Comparison of ENCODE assay signal across 10 cellular contexts in the genomic region with DNA sequence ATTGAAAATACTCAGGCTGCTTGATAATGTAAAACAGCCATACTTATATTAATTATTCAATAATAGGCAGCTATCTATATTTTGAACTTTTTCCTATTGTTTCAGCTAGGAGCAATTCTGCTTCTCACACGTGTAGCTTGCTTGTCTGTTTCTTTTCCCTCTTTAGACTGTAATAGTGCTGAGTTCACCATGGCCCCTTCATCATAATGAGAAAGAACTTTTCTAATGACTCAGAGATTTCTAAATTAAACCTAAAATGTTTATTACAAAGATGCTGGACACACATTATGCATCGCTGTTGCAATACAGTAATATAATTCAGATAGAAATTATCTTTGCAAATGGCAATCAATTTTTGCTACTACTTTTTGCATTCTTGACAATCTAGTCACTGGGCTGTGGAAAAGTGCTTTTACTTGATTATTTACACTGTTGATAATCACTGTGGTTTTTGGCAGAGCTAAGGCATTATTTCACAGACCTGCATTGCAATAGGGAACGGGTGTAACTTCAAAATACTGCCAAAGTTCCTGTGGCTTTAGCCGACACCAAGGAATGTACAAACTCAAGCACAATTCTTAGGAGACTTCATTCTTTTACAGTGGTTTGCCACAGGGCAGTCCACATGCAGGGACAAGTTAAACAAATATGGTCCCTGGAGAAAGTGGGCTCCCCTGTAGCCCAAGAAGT.
A peak's percentile ranks its signal among the peaks of the same experiment; 100 is the strongest.
DNase-seq lines count a peak whose midpoint lies in the region; FAIRE-seq and TF ChIP-seq lines count a peak whose summit lies in the region.
"Had no signal": no experiment of that assay in that cellular context is flagged by ENCODE, and none has a peak within 500 bp of the region (broad histone marks: within the 10 kb centered on the region; RNA-seq: fewer than 3 reads in every experiment).

No MANE protein-coding gene starts in this region.

- H3K9me3 ChIP-seq in adipocyte (ENCODE audit: control insufficient read depth, low read length) (no peaks in the 10 kb centered on the region), right atrium auricular region (no peaks in the 10 kb centered on the region), smooth muscle cell (replicated peaks; ENCODE audit: low read depth) (no peaks in the 10 kb centered on the region)
- no peaks in the 10 kb centered on the region for H3K9me3 ChIP-seq in effector memory CD4-positive, alpha-beta T cell (ENCODE audit: control insufficient read depth, low read length)

- peak overlapping the region; percentile 38 for H3K4me2 ChIP-seq in smooth muscle cell

- H3K79me2 ChIP-seq in smooth muscle cell (ENCODE audit: low read depth) = no peaks in the 10 kb centered on the region

- TF ChIP-seq CTCF in right atrium auricular region (IDR thresholded peaks at IDR 0.05) (no peak), smooth muscle cell (IDR thresholded peaks at IDR 0.05; ENCODE audit: borderline replicate concordance, insufficient read depth, poor library complexity, severe bottlenecking) (no peak)

- H3K9ac ChIP-seq in adipocyte (ENCODE audit: low read length) = peak overlapping the region; percentile 79
- no peak overlapping the region for H3K9ac ChIP-seq in smooth muscle cell (ENCODE audit: low read depth)

- 7% methylated on average over 4 of the region's 4 CpGs for WGBS in smooth muscle cell (ENCODE audit: low lambda C conversion rate)

- H3F3A ChIP-seq in smooth muscle cell (ENCODE audit: low read depth) = no peaks in the 10 kb centered on the region

- no peaks in the 10 kb centered on the region for H3K36me3 ChIP-seq in adipocyte (ENCODE audit: control insufficient read depth, insufficient read depth, low read length, severe bottlenecking)
- no peaks in the 10 kb centered on the region for H3K36me3 ChIP-seq in right atrium auricular region
- no peaks in the 10 kb centered on the region for H3K36me3 ChIP-seq in smooth muscle cell (ENCODE audit: low read depth)
- no peaks in the 10 kb centered on the region for H3K36me3 ChIP-seq in effector memory CD4-positive, alpha-beta T cell (ENCODE audit: control insufficient read depth, insufficient read depth, low read length)

- no peaks in the 10 kb centered on the region for H3K27me3 ChIP-seq in adipocyte (replicated peaks; ENCODE audit: control insufficient read depth, insufficient read depth, low read length)
- no peaks in the 10 kb centered on the region for H3K27me3 ChIP-seq in right atrium auricular region
- H3K27me3 ChIP-seq in smooth muscle cell (ENCODE audit: low read depth) = no peaks in the 10 kb centered on the region
- no peaks in the 10 kb centered on the region for H3K27me3 ChIP-seq in effector memory CD4-positive, alpha-beta T cell (replicated peaks; ENCODE audit: control insufficient read depth, insufficient read depth, low read length, poor library complexity, severe bottlenecking)

- H3K27ac Mint-ChIP-seq in T-helper 2 cell treated with Interferon-gamma antibody and Interleukin-4, amounts not matched to agents 5 μg/mL and 100 μg/mL, for 36 hours = no peak overlapping the region
- H3K27ac Mint-ChIP-seq: dendritic cell treated with granulocyte-macrophage colony-stimulating factor and Interleukin-4, amounts not matched to agents 40 ng/mL and 50 ng/mL, for 4 days had no signal

- H3K27me3 Mint-ChIP-seq in T-helper 2 cell treated with Interferon-gamma antibody and Interleukin-4, amounts not matched to agents 5 μg/mL and 100 μg/mL, for 36 hours (ENCODE audit: low read depth) = no peaks in the 10 kb centered on the region
- H3K27me3 Mint-ChIP-seq: dendritic cell treated with granulocyte-macrophage colony-stimulating factor and Interleukin-4, amounts not matched to agents 40 ng/mL and 50 ng/mL, for 4 days had no signal

- H3K9me3 Mint-ChIP-seq in T-helper 2 cell treated with Interferon-gamma antibody and Interleukin-4, amounts not matched to agents 5 μg/mL and 100 μg/mL, for 36 hours = no peaks in the 10 kb centered on the region
- H3K9me3 Mint-ChIP-seq: dendritic cell treated with granulocyte-macrophage colony-stimulating factor and Interleukin-4, amounts not matched to agents 40 ng/mL and 50 ng/mL, for 4 days had no signal

- H3K4me3 Mint-ChIP-seq in T-helper 2 cell treated with Interferon-gamma antibody and Interleukin-4, amounts not matched to agents 5 μg/mL and 100 μg/mL, for 36 hours = no peak overlapping the region
- H3K4me3 Mint-ChIP-seq: dendritic cell treated with granulocyte-macrophage colony-stimulating factor and Interleukin-4, amounts not matched to agents 40 ng/mL and 50 ng/mL, for 4 days had no signal

- no peaks in the 10 kb centered on the region for H3K4me1 Mint-ChIP-seq in T-helper 2 cell treated with Interferon-gamma antibody and Interleukin-4, amounts not matched to agents 5 μg/mL and 100 μg/mL, for 36 hours (ENCODE audit: low read depth)

- H3K4me3 ChIP-seq in adipocyte (ENCODE audit: low read length) (no peak overlapping the region), right atrium auricular region (no peak overlapping the region), smooth muscle cell (no peak overlapping the region)
- H3K4me3 ChIP-seq in effector memory CD4-positive, alpha-beta T cell (ENCODE audit: insufficient read depth, low read depth, low read length, poor library complexity, severe bottlenecking) = no peak overlapping the region

- no peaks in the 10 kb centered on the region for H3K36me3 Mint-ChIP-seq in T-helper 2 cell treated with Interferon-gamma antibody and Interleukin-4, amounts not matched to agents 5 μg/mL and 100 μg/mL, for 36 hours (ENCODE audit: low read depth)

- no peak for TF ChIP-seq POLR2A in H54 (IDR thresholded peaks at IDR 0.05; ENCODE audit: low read depth, low read length)

- peak; percentile 97 for FAIRE-seq in H54 (lab: Jason Lieb, UNC)

- H3K4me1 ChIP-seq in adipocyte (ENCODE audit: control insufficient read depth, insufficient read depth, low read length) = peaks cover 27% of the 10 kb centered on the region
- peaks cover 0 to 22% of the 10 kb centered on the region in 2 donors for H3K4me1 ChIP-seq in right atrium auricular region
- peaks cover 8% of the 10 kb centered on the region for H3K4me1 ChIP-seq in smooth muscle cell (ENCODE audit: low read depth)
- no peaks in the 10 kb centered on the region for H3K4me1 ChIP-seq in effector memory CD4-positive, alpha-beta T cell (ENCODE audit: control insufficient read depth, insufficient read depth, low read length, poor library complexity, severe bottlenecking)

- H3K27ac ChIP-seq in right atrium auricular region (peak overlapping the region in 1 of 2 donors; percentile 25), smooth muscle cell (ENCODE audit: low read depth) (peak overlapping the region; percentile 73)
- no peak overlapping the region for H3K27ac ChIP-seq in effector memory CD4-positive, alpha-beta T cell (ENCODE audit: insufficient read depth, low read length, poor library complexity, severe bottlenecking)

- no peaks in the 10 kb centered on the region for H4K20me1 ChIP-seq in smooth muscle cell (ENCODE audit: low read depth)

- H2AFZ ChIP-seq in smooth muscle cell (ENCODE audit: low read depth) = no peak overlapping the region

- DNase-seq in H54 (ENCODE audit: insufficient read length, low spot score) = peak; percentile 30
- peak; percentile 97 for DNase-seq in adipocyte (ENCODE audit: low read depth)
- DNase-seq in right atrium auricular region (ENCODE audit: low spot score) = peak; percentile 71
- no peak for DNase-seq in smooth muscle cell (lab: John Stamatoyannopoulos, UW; ENCODE audit: unreplicated experiment)
- no peak for DNase-seq in T-helper 2 cell treated with Interferon-gamma antibody and Interleukin-4, amounts not matched to agents 5 μg/mL and 100 μg/mL, for 36 hours (ENCODE audit: low spot score)
- DNase-seq in SHP77 (lab: John Stamatoyannopoulos, UW) = no peak
- DNase-seq in effector memory CD4-positive, alpha-beta T cell = no peak
- DNase-seq in NCI-H526 treated with DMSO at 0.1 percent for 48 hours (lab: John Stamatoyannopoulos, UW) = no peak
- DNase-seq: stimulated activated CD4-positive, alpha-beta T cell treated with anti-CD3 and anti-CD28 coated beads, Interleukin-4, amount 100 ng/mL, for 1 hour had no signal

Comparison
In these comparisons a context has a peak if more than half of its experiments do, and no peak if none do; other contexts are left out.
1. DNase-seq: peak in H54 (single experiment), adipocyte (single experiment) and right atrium auricular region (single experiment); none in smooth muscle cell (single experiment), T-helper 2 cell treated with Interferon-gamma antibody and Interleukin-4, amounts not matched to agents 5 μg/mL and 100 μg/mL, for 36 hours (single experiment), SHP77 (0 of 2), effector memory CD4-positive, alpha-beta T cell (0 of 3) and NCI-H526 treated with DMSO at 0.1 percent for 48 hours (single experiment).